1 cellular context compared by ENCODE assay signal in genomic region chr2:190334479-190335224, GRCh38.
TF ChIP-seq lines count a peak whose summit lies in the region.

No MANE protein-coding gene starts in this region.

TF ChIP-seq in HCT116, 20 proteins besides CTCF, POLR2A, EP300 and RAD21 (continued from another document):
- 0 out of 2 replicates have a peak, but pooled peaks have one; percentile 38 for TF ChIP-seq SIN3A (IDR thresholded peaks at IDR 0.05; ENCODE audit: low read depth)
